ENCODE assay signal across 21 cellular contexts in the genomic region with DNA sequence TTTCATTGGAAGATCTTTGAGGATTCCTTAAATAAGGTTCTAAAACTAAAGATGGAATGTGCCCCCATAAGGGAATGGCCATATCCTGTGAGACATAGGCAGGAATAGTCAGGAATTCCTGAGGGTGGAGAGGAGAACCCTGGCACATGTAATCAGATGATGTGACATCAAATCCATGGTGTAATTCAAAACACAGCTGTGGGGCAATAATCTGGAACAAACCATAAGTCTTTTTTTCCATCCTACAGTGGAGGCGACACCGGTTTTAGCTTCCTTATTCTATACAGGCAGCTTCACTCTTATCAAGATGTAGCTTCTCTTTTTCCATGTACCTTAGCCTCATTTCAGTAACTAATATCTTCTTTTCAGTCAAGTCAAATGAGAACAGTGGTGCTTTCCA.
DNase-seq lines count a peak whose midpoint lies in the region; ATAC-seq, FAIRE-seq and TF ChIP-seq lines count a peak whose summit lies in the region.
"Had no signal": no experiment of that assay in that cellular context is flagged by ENCODE, and none has a peak within 500 bp of the region (broad histone marks: within the 10 kb centered on the region; RNA-seq: fewer than 3 reads in every experiment).

No MANE protein-coding gene starts in this region.

- 0 out of 2 replicates have a peak, but pooled peaks cover 1% of the 10 kb centered on the region for H3K9me3 ChIP-seq in K562 (replicated peaks; ENCODE audit: control insufficient read depth, insufficient read depth, low read depth, low read length)
- H3K9me3 ChIP-seq: stomach had no signal

- H3K4me2 ChIP-seq in K562 (ENCODE audit: insufficient read depth, low read length) (no peak overlapping the region), mesendoderm (ENCODE audit: low read length) (no peak overlapping the region)

- WGBS in K562 (ENCODE audit: insufficient coverage, low coverage, missing lambda C conversion rate), result 24% methylated on average over 2 of the region's 2 CpGs
- no CpG with 5 or more reads among the region's 2 CpGs for WGBS in mesendoderm (ENCODE audit: extremely low coverage, insufficient coverage, low lambda C conversion rate)

- H3K4me3 ChIP-seq in K562, result no peak overlapping the region
- no peak overlapping the region for H3K4me3 ChIP-seq in mesendoderm (ENCODE audit: low read length)
- no peak overlapping the region for H3K4me3 ChIP-seq in coronary artery
- H3K4me3 ChIP-seq: stomach had no signal

- no TSS peak for BruUV-seq in K562 (replicated peaks; lab: Mats Ljungman, UMichigan)

- CTCF ChIA-PET in K562 (lab: Yijun Ruan, JAX; ENCODE audit: low intra/inter-chr PET ratio), result no interaction called here

- H3K18ac ChIP-seq in mesendoderm (ENCODE audit: low read length), result peak overlapping the region; percentile 84

- H4K20me1 ChIP-seq in K562 (replicated peaks; ENCODE audit: control insufficient read depth, insufficient read depth, low read length), result no peaks in the 10 kb centered on the region

- H4K8ac ChIP-seq in mesendoderm (ENCODE audit: low read depth, low read length), result no peak overlapping the region

- H3K79me1 ChIP-seq in mesendoderm (ENCODE audit: low read length), result no peaks in the 10 kb centered on the region

- in situ Hi-C loops in K562 (cut with MboI), result no loop called here

- no peak overlapping the region for H2BK5ac ChIP-seq in mesendoderm (ENCODE audit: low read length)

- peak overlapping the region; percentile 7 for H2AK5ac ChIP-seq in mesendoderm (ENCODE audit: low read length)

- no peak overlapping the region for H2BK120ac ChIP-seq in mesendoderm (ENCODE audit: low read depth, low read length)

- intact Hi-C loops in K562 (cut with micrococcal nuclease), result no loop called here

- peak; percentile 43; the same call in 2 of the 3 replicates for ATAC-seq in K562
- ATAC-seq in GM21737 (IDR thresholded peaks at IDR 0.05; ENCODE audit: unreplicated experiment), result no peak
- ATAC-seq: activated CD4-positive, CD25-positive, alpha-beta regulatory T cell treated with anti-CD3 and anti-CD28 coated beads, Interleukin-2, amount 50 U/mL, for 24 hours; Right ventricle myocardium inferior had no signal

- FAIRE-seq in K562 (lab: Jason Lieb, UNC), result no peak
- FAIRE-seq: GM12892, islet of Langerhans had no signal

- peaks cover 0 to 2% of the 10 kb centered on the region in 2 experiments; a peak in 1 of 5 replicates for H3K4me1 ChIP-seq in K562 (replicated peaks in 1 of 2; ENCODE audit: control insufficient read depth in 2 of 2, insufficient read depth in 2 of 2, low read length in 2 of 2)
- peaks cover 7% of the 10 kb centered on the region for H3K4me1 ChIP-seq in mesendoderm (ENCODE audit: control insufficient read depth, low read depth, low read length)

- H2AFZ ChIP-seq in K562 (ENCODE audit: low read depth, low read length), result peak overlapping the region; percentile 10; the same call in 1 of the 2 replicates
- H2AFZ ChIP-seq: parathyroid adenoma had no signal

- H3K4ac ChIP-seq in mesendoderm (ENCODE audit: low read depth, low read length), result no peak overlapping the region

- no peak for TF ChIP-seq POLR2A in K562 (conservative IDR thresholded peaks at IDR 0.05)

- TF ChIP-seq CTCF in K562 (IDR thresholded peaks at IDR 0.05 in 2 of 3, conservative IDR thresholded peaks at IDR 0.05 in 1 of 3; ENCODE audit: insufficient read depth in 2 of 3, low read depth in 1 of 3, low read length in 3 of 3) (no peak), coronary artery (IDR thresholded peaks at IDR 0.05) (no peak)

- H3K79me2 ChIP-seq in K562 (ENCODE audit: control insufficient read depth, insufficient read depth, low read length), result no peaks in the 10 kb centered on the region
- H3K79me2 ChIP-seq in mesendoderm (ENCODE audit: control insufficient read depth, insufficient read depth, low read length), result no peaks in the 10 kb centered on the region
- H3K79me2 ChIP-seq: parathyroid adenoma had no signal

- H3K9ac ChIP-seq in K562 (ENCODE audit: insufficient read depth in 1 of 2, low read depth in 2 of 2, low read length in 2 of 2), result no peak overlapping the region
- no peak overlapping the region for H3K9ac ChIP-seq in mesendoderm (ENCODE audit: low read length)
- H3K9ac ChIP-seq: parathyroid adenoma had no signal

- H3K23ac ChIP-seq in mesendoderm (ENCODE audit: low read length), result no peak overlapping the region

- no peak for TF ChIP-seq RAD21 in K562 (CRISPR knock-in tag; conservative IDR thresholded peaks at IDR 0.05 in 1 of 2, IDR thresholded peaks at IDR 0.05 in 1 of 2)

- H3K36me3 ChIP-seq in K562 (ENCODE audit: control insufficient read depth, insufficient read depth, low read length) (no peaks in the 10 kb centered on the region), mesendoderm (ENCODE audit: control insufficient read depth, insufficient read depth, low read length) (no peaks in the 10 kb centered on the region)
- H3K36me3 ChIP-seq: brain microvascular endothelial cell, stomach had no signal

- POLR2A ChIA-PET in K562 (lab: Yijun Ruan, JAX), result interaction anchor here (0.8 to 1.8 kb wide), 4 partner anchors 10 to 134 kb away, joined by 3 to 8 read pairs (median 4); a partner anchor contains a TSS

- H4K5ac ChIP-seq in mesendoderm (ENCODE audit: low read length), result no peak overlapping the region

- no peak overlapping the region for H2BK15ac ChIP-seq in mesendoderm (replicated peaks; ENCODE audit: low read depth)

- H3K27ac ChIP-seq in K562 (ENCODE audit: extremely low read depth, low read depth, low read length) (no peak overlapping the region), mesendoderm (ENCODE audit: low read depth, low read length) (no peak overlapping the region), coronary artery (no peak overlapping the region)
- H3K27ac ChIP-seq: brain microvascular endothelial cell, parathyroid adenoma, stomach had no signal

- DNase-seq in GF-D8 (lab: John Stamatoyannopoulos, UW) (peak; percentile 35), MV-4-11 (lab: John Stamatoyannopoulos, UW) (peak; percentile 48), K562 (ENCODE audit: extremely low read depth in 1 of 4, low spot score in 3 of 4) (no peak), mesendoderm (no peak), D341Med (ENCODE audit: low spot score) (no peak), coronary artery (ENCODE audit: low spot score) (no peak)
- DNase-seq: activated naive CD8-positive, alpha-beta T cell treated with anti-CD3 and anti-CD28 coated beads, Interleukin-2, amount 10 ng/mL, durations not matched to agents 7 days and 5 days; brain microvascular endothelial cell; GDM1; MM.1S; naive B cell; NCI-H1930; stimulated activated CD4-positive, alpha-beta T cell treated with anti-CD3 and anti-CD28 coated beads, Interleukin-2, amount 100 ng/mL, for 48 hours; stomach; T-helper 2 cell had no signal

- no peak for TF ChIP-seq EP300 in K562 (IDR thresholded peaks at IDR 0.05; ENCODE audit: low read length)

- H3K27me3 ChIP-seq in K562 (ENCODE audit: control insufficient read depth in 2 of 2, insufficient read depth in 2 of 2, low read length in 2 of 2), result no peaks in the 10 kb centered on the region
- no peaks in the 10 kb centered on the region for H3K27me3 ChIP-seq in mesendoderm (ENCODE audit: insufficient read depth, low read length, poor library complexity)
- H3K27me3 ChIP-seq: brain microvascular endothelial cell, stomach had no signal

- no peak overlapping the region for H3K56ac ChIP-seq in mesendoderm (ENCODE audit: low read length)

- no peaks in the 10 kb centered on the region for H3K9me1 ChIP-seq in K562 (ENCODE audit: control insufficient read depth, insufficient read depth, low read length)

TF ChIP-seq in K562, 482 proteins besides CTCF, POLR2A, EP300 and RAD21:
- no peak for TF ChIP-seq SMAD3 (CRISPR knock-in tag; conservative IDR thresholded peaks at IDR 0.05)

Comparison
In these comparisons a context has a peak if more than half of its experiments do, and no peak if none do; other contexts are left out.
1. DNase-seq: peak in GF-D8 (single experiment) and MV-4-11 (single experiment); none in K562 (0 of 4), mesendoderm (single experiment), D341Med (single experiment) and coronary artery (single experiment).